Comparison of ENCODE assay signal across 1 cellular context in genomic region chr17:49241763-49242312, GRCh38.
TF ChIP-seq lines count a peak whose summit lies in the region.

No MANE protein-coding gene starts in this region.

TF ChIP-seq in K562, 482 proteins besides CTCF, POLR2A, EP300 and RAD21 (continued from another document and continues in another):
- no peak for TF ChIP-seq ATF4 (CRISPR knock-in tag; IDR thresholded peaks at IDR 0.05)
- TF ChIP-seq HMGXB4 (CRISPR knock-in tag; IDR thresholded peaks at IDR 0.05) = no peak
- TF ChIP-seq LARP7 (IDR thresholded peaks at IDR 0.05) = no peak
- no peak for TF ChIP-seq MAFF (IDR thresholded peaks at IDR 0.05; ENCODE audit: low read length)
- TF ChIP-seq HLTF (IDR thresholded peaks at IDR 0.05) = peak; percentile 33; the same call in 1 of the 2 replicates
- TF ChIP-seq E2F1 (CRISPR knock-in tag; IDR thresholded peaks at IDR 0.05) = no peak
- no peak for TF ChIP-seq ETV6 (IDR thresholded peaks at IDR 0.05; ENCODE audit: borderline replicate concordance in 1 of 2, low read depth in 2 of 2, low read length in 1 of 2)
- TF ChIP-seq ETV6 (CRISPR knock-in tag; IDR thresholded peaks at IDR 0.05; ENCODE audit: borderline replicate concordance) = no peak
- TF ChIP-seq IRF9 (tag; IDR thresholded peaks at IDR 0.05) = no peak
- TF ChIP-seq POLR2AphosphoS2 (IDR thresholded peaks at IDR 0.05; ENCODE audit: low read length) = no peak
- no peak for TF ChIP-seq ZNF311 (CRISPR knock-in tag; IDR thresholded peaks at IDR 0.05)
- no peak for TF ChIP-seq BDP1 (IDR thresholded peaks at IDR 0.05; ENCODE audit: insufficient read depth, insufficient read length)
- TF ChIP-seq ZNF224 (CRISPR knock-in tag; IDR thresholded peaks at IDR 0.05) = no peak
- no peak for TF ChIP-seq HMGN3 (IDR thresholded peaks at IDR 0.05; ENCODE audit: borderline replicate concordance, extremely low read depth, insufficient read length, low read depth, low read length)
- TF ChIP-seq RERE (CRISPR knock-in tag; IDR thresholded peaks at IDR 0.05; ENCODE audit: borderline replicate concordance) = no peak
- no peak for TF ChIP-seq ZNF274 (IDR thresholded peaks at IDR 0.05; ENCODE audit: borderline replicate concordance, low read depth, low read length)
- TF ChIP-seq HMG20A (CRISPR knock-in tag; conservative IDR thresholded peaks at IDR 0.05) = no peak
- no peak for TF ChIP-seq ZNF717 (CRISPR knock-in tag; IDR thresholded peaks at IDR 0.05)
- TF ChIP-seq ARHGAP35 (IDR thresholded peaks at IDR 0.05; ENCODE audit: partially characterized antibody) = no peak
- TF ChIP-seq RBM34 (IDR thresholded peaks at IDR 0.05; ENCODE audit: borderline replicate concordance, insufficient read depth, low read length) = no peak
- TF ChIP-seq LCOR (CRISPR knock-in tag; IDR thresholded peaks at IDR 0.05) = no peak
- TF ChIP-seq ARID3B (CRISPR knock-in tag; IDR thresholded peaks at IDR 0.05; ENCODE audit: borderline replicate concordance) = no peak
- no peak for TF ChIP-seq MIER1 (IDR thresholded peaks at IDR 0.05; ENCODE audit: low read depth)
- no peak for TF ChIP-seq ELK3 (CRISPR knock-in tag; IDR thresholded peaks at IDR 0.05)
- no peak for TF ChIP-seq CHCHD3 (CRISPR knock-in tag; IDR thresholded peaks at IDR 0.05)
- no peak; the same call in 1 of the 2 replicates for TF ChIP-seq JUND (IDR thresholded peaks at IDR 0.05; ENCODE audit: borderline replicate concordance, low read depth, low read length)
- TF ChIP-seq JUND (tag; IDR thresholded peaks at IDR 0.05; ENCODE audit: borderline replicate concordance, low read depth, low read length) = no peak; the same call in 1 of the 3 replicates
- TF ChIP-seq CUX1 (CRISPR knock-in tag; IDR thresholded peaks at IDR 0.05) = no peak
- TF ChIP-seq ELF4 (CRISPR knock-in tag; IDR thresholded peaks at IDR 0.05) = peak; percentile 81; the same call in 1 of the 2 replicates
- no peak for TF ChIP-seq CREB1 (IDR thresholded peaks at IDR 0.05)
- no peak for TF ChIP-seq CREB1 (CRISPR knock-in tag; IDR thresholded peaks at IDR 0.05)
- TF ChIP-seq GATA2 (CRISPR knock-in tag; IDR thresholded peaks at IDR 0.05) = no peak
- no peak for TF ChIP-seq TARDBP (IDR thresholded peaks at IDR 0.05)
- no peak for TF ChIP-seq KAT8 (IDR thresholded peaks at IDR 0.05; ENCODE audit: low read depth)
- no peak for TF ChIP-seq GTF2F1 (IDR thresholded peaks at IDR 0.05; ENCODE audit: low read depth, low read length)
- TF ChIP-seq DDX20 (tag; IDR thresholded peaks at IDR 0.05; ENCODE audit: low read depth) = no peak
- no peak for TF ChIP-seq MBD1 (CRISPR knock-in tag; IDR thresholded peaks at IDR 0.05)
- no peak for TF ChIP-seq GABPB1 (CRISPR knock-in tag; IDR thresholded peaks at IDR 0.05)
- no peak for TF ChIP-seq HOXB6 (CRISPR knock-in tag; IDR thresholded peaks at IDR 0.05; ENCODE audit: borderline replicate concordance)
- 0 out of 2 replicates have a peak, but pooled peaks have one; percentile 42 for TF ChIP-seq TFE3 (CRISPR knock-in tag; IDR thresholded peaks at IDR 0.05)
- TF ChIP-seq L3MBTL2 (IDR thresholded peaks at IDR 0.05) = no peak
